1 cellular context compared by ENCODE assay signal in the genomic region with DNA sequence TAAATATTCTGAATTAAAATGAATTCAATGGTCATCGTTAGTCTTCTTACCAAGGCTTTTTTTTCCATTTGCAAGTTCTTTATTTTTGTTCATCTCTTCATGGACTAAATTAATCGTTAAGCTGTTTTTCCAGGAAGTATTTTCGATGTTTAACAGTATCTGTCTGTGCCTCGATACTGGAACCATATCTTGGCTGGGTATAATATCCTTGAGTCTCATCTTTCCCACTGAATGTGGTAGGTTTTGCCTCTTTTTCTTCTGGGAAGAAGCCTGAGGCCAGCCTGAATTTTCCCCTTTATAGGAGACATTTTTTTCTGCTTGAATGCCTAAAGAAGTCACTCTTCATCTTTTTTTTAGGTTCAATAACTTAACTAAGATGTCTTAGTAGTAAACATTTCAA.
TF ChIP-seq lines count a peak whose summit lies in the region.

No MANE protein-coding gene starts in this region.

TF ChIP-seq in K562, 482 proteins besides CTCF, POLR2A, EP300 and RAD21:
- TF ChIP-seq, protein P1, sequence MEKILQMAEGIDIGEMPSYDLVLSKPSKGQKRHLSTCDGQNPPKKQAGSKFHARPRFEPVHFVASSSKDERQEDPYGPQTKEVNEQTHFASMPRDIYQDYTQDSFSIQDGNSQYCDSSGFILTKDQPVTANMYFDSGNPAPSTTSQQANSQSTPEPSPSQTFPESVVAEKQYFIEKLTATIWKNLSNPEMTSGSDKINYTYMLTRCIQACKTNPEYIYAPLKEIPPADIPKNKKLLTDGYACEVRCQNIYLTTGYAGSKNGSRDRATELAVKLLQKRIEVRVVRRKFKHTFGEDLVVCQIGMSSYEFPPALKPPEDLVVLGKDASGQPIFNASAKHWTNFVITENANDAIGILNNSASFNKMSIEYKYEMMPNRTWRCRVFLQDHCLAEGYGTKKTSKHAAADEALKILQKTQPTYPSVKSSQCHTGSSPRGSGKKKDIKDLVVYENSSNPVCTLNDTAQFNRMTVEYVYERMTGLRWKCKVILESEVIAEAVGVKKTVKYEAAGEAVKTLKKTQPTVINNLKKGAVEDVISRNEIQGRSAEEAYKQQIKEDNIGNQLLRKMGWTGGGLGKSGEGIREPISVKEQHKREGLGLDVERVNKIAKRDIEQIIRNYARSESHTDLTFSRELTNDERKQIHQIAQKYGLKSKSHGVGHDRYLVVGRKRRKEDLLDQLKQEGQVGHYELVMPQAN (IDR thresholded peaks at IDR 0.05; ENCODE audit: borderline replicate concordance): no peak
- TF ChIP-seq ZFP1 (CRISPR knock-in tag; IDR thresholded peaks at IDR 0.05): peak; percentile 97
